In genomic region chr15:85047271-85047948, GRCh38 we compare ENCODE assay signal across 8 cellular contexts.
DNase-seq lines count a peak whose midpoint lies in the region; ATAC-seq lines count a peak whose summit lies in the region.

No MANE protein-coding gene starts in this region.

- H3K4me3 Mint-ChIP-seq in naive B cell: peak overlapping the region in 1 of 8 donors; percentile 21

- H3K4me1 Mint-ChIP-seq in naive B cell: peaks cover 21 to 29% (median 27%) of the 10 kb centered on the region in 3 donors

- no peaks in the 10 kb centered on the region for H3K9me3 Mint-ChIP-seq in naive B cell

- H3K36me3 Mint-ChIP-seq in naive B cell: no peaks in the 10 kb centered on the region

- peak; percentile 42 for DNase-seq in GM04504 (ENCODE audit: low read depth)
- peak; percentile 65 for DNase-seq in NCI-H226
- DNase-seq in dermis blood vessel endothelial cell: peak; percentile 98
- peak; percentile 17 for DNase-seq in naive B cell
- DNase-seq in NCI-H526 treated with DMSO at 0.1 percent for 48 hours (lab: John Stamatoyannopoulos, UW): no peak
- no peak for DNase-seq in activated CD4-positive, alpha-beta T cell treated with anti-CD3 and anti-CD28 coated beads for 1 hour

- H3K27ac Mint-ChIP-seq in naive B cell: peak overlapping the region in 4 of 6 donors; percentile 12 to 61 (median 25)

- no peaks in the 10 kb centered on the region for H3K27me3 Mint-ChIP-seq in naive B cell

- ATAC-seq in naive B cell (ENCODE audit: low read depth in 2 of 2) (peak; percentile 82 to 96), GM19455 (IDR thresholded peaks at IDR 0.05; ENCODE audit: unreplicated experiment) (no peak), HG02798 (IDR thresholded peaks at IDR 0.05; ENCODE audit: poor library complexity, unreplicated experiment) (no peak)

Comparison
In these comparisons a context has a peak if more than half of its experiments do, and no peak if none do; other contexts are left out.
1. DNase-seq: peak in GM04504 (single experiment), NCI-H226 (single experiment), dermis blood vessel endothelial cell (single experiment) and naive B cell (single experiment); none in NCI-H526 treated with DMSO at 0.1 percent for 48 hours (single experiment) and activated CD4-positive, alpha-beta T cell treated with anti-CD3 and anti-CD28 coated beads for 1 hour (single experiment).
2. ATAC-seq: peak in naive B cell (2 of 2); none in GM19455 (single experiment) and HG02798 (single experiment).